ENCODE assay signal across 9 cellular contexts in genomic region chr14:32202468-32202865, GRCh38. TPM values are rescaled to one million over a fixed set of nuclear protein-coding genes. Genes with fewer than 3 reads are reported as not detected.
DNase-seq lines count a peak whose midpoint lies in the region; ATAC-seq and TF ChIP-seq lines count a peak whose summit lies in the region.
"Had no signal": no experiment of that assay in that cellular context is flagged by ENCODE, and none has a peak within 500 bp of the region (broad histone marks: within the 10 kb centered on the region; RNA-seq: fewer than 3 reads in every experiment).

No MANE protein-coding gene starts in this region.

- H3K4me2 ChIP-seq in Karpas-422 (ENCODE audit: low read depth, low read length, poor library complexity, severe bottlenecking) = peak overlapping the region; percentile 95

- H3K9me3 ChIP-seq in Caco-2 (no peaks in the 10 kb centered on the region), Karpas-422 (ENCODE audit: low read length) (no peaks in the 10 kb centered on the region)

- no peaks in the 10 kb centered on the region for H3K27me3 ChIP-seq in Caco-2 (replicated peaks; ENCODE audit: control insufficient read depth, insufficient read depth, low read length)
- H3K27me3 ChIP-seq in Karpas-422 (ENCODE audit: low read length) = no peaks in the 10 kb centered on the region

- intact Hi-C loops in Caco-2 (cut with micrococcal nuclease; ENCODE audit: unreplicated experiment) = loop anchor here (2.0 kb wide), 2 partner anchors 268 to 270 kb away; no protein-coding TSS in a partner anchor

- POLR2A ChIA-PET in Caco-2 (lab: Charles Lee) = no interaction called here

- H3K27me3 Mint-ChIP-seq in Caco-2 (ENCODE audit: insufficient read depth, unreplicated experiment) = no peaks in the 10 kb centered on the region
- H3K27me3 Mint-ChIP-seq in activated naive CD8-positive, alpha-beta T cell treated with anti-CD3 and anti-CD28 coated beads, Interleukin-2, amount 50 U/mL, for 24 hours = peaks cover 7% of the 10 kb centered on the region

- no peaks in the 10 kb centered on the region for H3K9me2 ChIP-seq in Karpas-422 (replicated peaks; ENCODE audit: insufficient read depth, low read length)

- no TSS peak for BruUV-seq in Caco-2 (replicated peaks; lab: Mats Ljungman, UMichigan)

- no peaks in the 10 kb centered on the region for H4K20me1 ChIP-seq in Karpas-422 (ENCODE audit: insufficient read depth, low read depth, low read length)

- H3K36me3 ChIP-seq in Caco-2 (ENCODE audit: control insufficient read depth, insufficient read depth, low read length) (no peaks in the 10 kb centered on the region), Karpas-422 (ENCODE audit: insufficient read depth, low read length) (no peaks in the 10 kb centered on the region)

- H3K4me1 ChIP-seq in Caco-2 (0 out of 2 replicates have a peak, but pooled peaks cover 5% of the 10 kb centered on the region), Karpas-422 (ENCODE audit: low read length) (peaks cover 43% of the 10 kb centered on the region)

- no peak for ATAC-seq in activated naive CD8-positive, alpha-beta T cell treated with anti-CD3 and anti-CD28 coated beads, Interleukin-2, amount 50 U/mL, for 24 hours
- no peak for ATAC-seq in HG03045 (IDR thresholded peaks at IDR 0.05; ENCODE audit: unreplicated experiment)

- H3K27ac ChIP-seq in Karpas-422 (ENCODE audit: low read length) (no peak overlapping the region), substantia nigra (ENCODE audit: low read depth, low read length, poor library complexity, severe bottlenecking) (peak overlapping the region; percentile 68)

- peak overlapping the region; percentile 90 for H3K4me3 Mint-ChIP-seq in Caco-2 (ENCODE audit: unreplicated experiment)
- peak overlapping the region; percentile 85 for H3K4me3 Mint-ChIP-seq in activated naive CD8-positive, alpha-beta T cell treated with anti-CD3 and anti-CD28 coated beads, Interleukin-2, amount 50 U/mL, for 24 hours

- peaks cover 20% of the 10 kb centered on the region for H3K36me3 Mint-ChIP-seq in Caco-2 (ENCODE audit: insufficient read depth, unreplicated experiment)
- H3K36me3 Mint-ChIP-seq in activated naive CD8-positive, alpha-beta T cell treated with anti-CD3 and anti-CD28 coated beads, Interleukin-2, amount 50 U/mL, for 24 hours (ENCODE audit: low read depth) = no peaks in the 10 kb centered on the region

- H3K27ac Mint-ChIP-seq in Caco-2 (ENCODE audit: unreplicated experiment) = peak overlapping the region; percentile 98
- peak overlapping the region; percentile 100 for H3K27ac Mint-ChIP-seq in activated naive CD8-positive, alpha-beta T cell treated with anti-CD3 and anti-CD28 coated beads, Interleukin-2, amount 50 U/mL, for 24 hours

- no peaks in the 10 kb centered on the region for H3K4me1 Mint-ChIP-seq in Caco-2 (ENCODE audit: low read depth, unreplicated experiment)
- peaks cover 67% of the 10 kb centered on the region for H3K4me1 Mint-ChIP-seq in activated naive CD8-positive, alpha-beta T cell treated with anti-CD3 and anti-CD28 coated beads, Interleukin-2, amount 50 U/mL, for 24 hours

- TF ChIP-seq CTCF in Caco-2 (IDR thresholded peaks at IDR 0.05; ENCODE audit: insufficient read depth in 1 of 2, low read depth in 1 of 2, low read length in 1 of 2, severe bottlenecking in 1 of 2, unreplicated experiment in 1 of 2) = no peak

- DNase-seq in Caco-2 (peak in 1 of 2 experiments; percentile 10), Karpas-422 (no peak), inferior parietal cortex (ENCODE audit: extremely low spot score) (peak; percentile 61), substantia nigra (lab: John Stamatoyannopoulos, UW) (peak in 6 of 49 donors; percentile 5 to 37 (median 16)), NCI-H1048 (lab: John Stamatoyannopoulos, UW) (no peak)
- DNase-seq in activated naive CD8-positive, alpha-beta T cell treated with anti-CD3 and anti-CD28 coated beads, Interleukin-2, amount 50 U/mL, for 24 hours = no peak
- DNase-seq in stimulated activated CD4-positive, alpha-beta T cell treated with anti-CD3 and anti-CD28 coated beads, Interleukin-12 subunit alpha, Interleukin-12 subunit beta, amount 100 ng/mL, for 4 hours = no peak

- no peaks in the 10 kb centered on the region for H3K9me3 Mint-ChIP-seq in Caco-2 (ENCODE audit: unreplicated experiment)
- no peaks in the 10 kb centered on the region for H3K9me3 Mint-ChIP-seq in activated naive CD8-positive, alpha-beta T cell treated with anti-CD3 and anti-CD28 coated beads, Interleukin-2, amount 50 U/mL, for 24 hours

- CTCF ChIA-PET in Caco-2 (lab: Charles Lee) = no interaction called here

- H2AFZ ChIP-seq in Karpas-422 (ENCODE audit: low read length) = peak overlapping the region; percentile 91

- H3K4me3 ChIP-seq in Caco-2 (ENCODE audit: low read depth, low read length) (peak overlapping the region; percentile 76), Karpas-422 (ENCODE audit: low read length) (peak overlapping the region; percentile 79)

- no peaks in the 10 kb centered on the region for H3K79me2 ChIP-seq in Karpas-422 (ENCODE audit: low read length)

- H3K9ac ChIP-seq in Karpas-422 (ENCODE audit: low read length) = peak overlapping the region; percentile 67

RNA-seq across cellular contexts. Expression of gene RNU6-8, which starts 0.6 kb away (rescaled TPM):
- total RNA-seq in Caco-2 (2022) = not detected in 2 replicates
- not detected in 2 replicates for total RNA-seq in Karpas-422 (2014; rRNA removed; shearing (Covaris generic); ENCODE audit: low replicate concordance)
- total RNA-seq: M059J had no signal

RNA-seq across cellular contexts. Expression of gene RNU6-7, which starts 0.6 kb away (rescaled TPM):
- total RNA-seq in Caco-2 (2022) = not detected in 2 replicates
- total RNA-seq in Karpas-422 (2014; rRNA removed; shearing (Covaris generic); ENCODE audit: low replicate concordance) = not detected in 2 replicates
- total RNA-seq: M059J had no signal
